Comparison of ENCODE assay signal across 8 cellular contexts in genomic region chr15:89647191-89647851, GRCh38. TPM values are rescaled to one million over a fixed set of nuclear protein-coding genes. Genes with fewer than 3 reads are reported as not detected.
DNase-seq lines count a peak whose midpoint lies in the region; ATAC-seq and TF ChIP-seq lines count a peak whose summit lies in the region.

No MANE protein-coding gene starts in this region.

- DNase-seq in NCI-H2081 (lab: John Stamatoyannopoulos, UW) (peak; percentile 17 to 37), NCI-H2081 treated with DMSO at 0.1 percent for 48 hours (lab: John Stamatoyannopoulos, UW) (no peak), NCI-H226 (peak; percentile 50), lower lobe of right lung (peak; percentile 84), GF-D8 (lab: John Stamatoyannopoulos, UW) (no peak)
- peak; percentile 37 to 39 for DNase-seq in activated CD4-positive, alpha-beta T cell treated with anti-CD3 and anti-CD28 coated beads, Interleukin-2, amount 50 U/mL, for 4 hours
- peak; percentile 22 to 37 for DNase-seq in stimulated activated CD8-positive, alpha-beta memory T cell treated with anti-CD3 and anti-CD28 coated beads, Interleukin-2, amount 100 ng/mL, for 1 hour (ENCODE audit: low read depth in 2 of 2)

- H3K36me3 ChIP-seq in duodenal mucosa (ENCODE audit: control insufficient read depth in 1 of 2, insufficient read depth in 2 of 2, low read length in 2 of 2) (no peaks in the 10 kb centered on the region), lower lobe of right lung (no peaks in the 10 kb centered on the region)

- peak; percentile 87 for TF ChIP-seq CTCF in lower lobe of right lung (IDR thresholded peaks at IDR 0.05)

- H3K27me3 ChIP-seq in duodenal mucosa (ENCODE audit: control insufficient read depth in 1 of 2, insufficient read depth in 2 of 2, low read length in 2 of 2) (no peaks in the 10 kb centered on the region), lower lobe of right lung (ENCODE audit: low read depth) (no peaks in the 10 kb centered on the region)

- ATAC-seq in lower lobe of right lung: peak; percentile 83 to 86

- H3K4me3 ChIP-seq in duodenal mucosa (ENCODE audit: low read depth in 1 of 2, low read length in 2 of 2): peak overlapping the region; percentile 41 to 48
- H3K4me3 ChIP-seq in lower lobe of right lung: no peak overlapping the region

- H3K9me3 ChIP-seq in duodenal mucosa (ENCODE audit: control insufficient read depth in 1 of 2, low read length in 2 of 2) (no peaks in the 10 kb centered on the region), lower lobe of right lung (no peaks in the 10 kb centered on the region)

- peaks cover 3 to 5% of the 10 kb centered on the region in 2 donors for H3K4me1 ChIP-seq in duodenal mucosa (ENCODE audit: control insufficient read depth in 1 of 2, insufficient read depth in 2 of 2, low read length in 2 of 2)
- H3K4me1 ChIP-seq in lower lobe of right lung: no peaks in the 10 kb centered on the region

- intact Hi-C loops in lower lobe of right lung (cut with DNase I): no loop called here

- H3K27ac ChIP-seq in duodenal mucosa (ENCODE audit: low read depth, low read length): no peak overlapping the region
- H3K27ac ChIP-seq in lower lobe of right lung: no peak overlapping the region

- H3K9ac ChIP-seq in duodenal mucosa (ENCODE audit: low read depth in 1 of 2, low read length in 2 of 2): peak overlapping the region in 1 of 2 donors; percentile 25

RNA-seq across cellular contexts. Expression of gene KIF7, which starts 7.9 kb away (rescaled TPM):
- 1.5 TPM for total RNA-seq in lower lobe of right lung

RNA-seq across cellular contexts. Expression of gene PLIN1, which starts 31.8 kb away (rescaled TPM):
- total RNA-seq in lower lobe of right lung: 1.3 TPM

RNA-seq across cellular contexts. Expression of gene PEX11A, which starts 43.2 kb away (rescaled TPM):
- total RNA-seq in lower lobe of right lung: 10.1 TPM

RNA-seq across cellular contexts. Expression of gene WDR93, which starts 43.3 kb away (rescaled TPM):
- total RNA-seq in lower lobe of right lung: 1.2 TPM

Comparison
In these comparisons a context has a peak if more than half of its experiments do, and no peak if none do; other contexts are left out.
1. DNase-seq: peak in NCI-H2081 (2 of 2), NCI-H226 (single experiment), activated CD4-positive, alpha-beta T cell treated with anti-CD3 and anti-CD28 coated beads, Interleukin-2, amount 50 U/mL, for 4 hours (2 of 2), lower lobe of right lung (single experiment) and stimulated activated CD8-positive, alpha-beta memory T cell treated with anti-CD3 and anti-CD28 coated beads, Interleukin-2, amount 100 ng/mL, for 1 hour (2 of 2); none in NCI-H2081 treated with DMSO at 0.1 percent for 48 hours (single experiment) and GF-D8 (single experiment).